Comparison of ENCODE assay signal across 1 cellular context in the genomic region with DNA sequence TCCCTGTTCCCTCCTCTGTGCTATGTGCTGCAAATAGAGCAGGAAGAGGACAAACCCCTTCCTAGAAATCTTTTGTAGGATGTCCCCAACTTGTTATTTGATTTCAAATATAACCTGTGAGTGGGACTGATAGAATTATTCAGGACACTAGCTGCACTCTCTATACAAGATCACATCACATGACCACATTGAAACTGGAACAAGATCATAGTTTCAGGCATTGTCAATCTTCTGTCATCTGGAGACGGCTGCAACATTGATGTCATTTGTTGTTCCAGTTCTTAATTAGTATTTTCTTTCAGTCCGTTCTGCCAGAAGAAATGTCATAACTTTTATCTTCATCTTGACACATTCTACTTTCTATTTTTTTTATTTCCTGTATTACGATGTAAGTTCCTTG.
TF ChIP-seq lines count a peak whose summit lies in the region.

No MANE protein-coding gene starts in this region.

TF ChIP-seq in GM12878, 131 proteins besides CTCF, POLR2A, EP300 and RAD21 (continued from another document):
- TF ChIP-seq, protein P1, sequence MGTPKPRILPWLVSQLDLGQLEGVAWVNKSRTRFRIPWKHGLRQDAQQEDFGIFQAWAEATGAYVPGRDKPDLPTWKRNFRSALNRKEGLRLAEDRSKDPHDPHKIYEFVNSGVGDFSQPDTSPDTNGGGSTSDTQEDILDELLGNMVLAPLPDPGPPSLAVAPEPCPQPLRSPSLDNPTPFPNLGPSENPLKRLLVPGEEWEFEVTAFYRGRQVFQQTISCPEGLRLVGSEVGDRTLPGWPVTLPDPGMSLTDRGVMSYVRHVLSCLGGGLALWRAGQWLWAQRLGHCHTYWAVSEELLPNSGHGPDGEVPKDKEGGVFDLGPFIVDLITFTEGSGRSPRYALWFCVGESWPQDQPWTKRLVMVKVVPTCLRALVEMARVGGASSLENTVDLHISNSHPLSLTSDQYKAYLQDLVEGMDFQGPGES (IDR thresholded peaks at IDR 0.05), result no peak
